ENCODE assay signal across 1 cellular context in genomic region chr9:122051401-122052346, GRCh38.
A peak's percentile ranks its signal among the peaks of the same experiment; 100 is the strongest.
TF ChIP-seq lines count a peak whose summit lies in the region.

No MANE protein-coding gene starts in this region.

TF ChIP-seq in K562, 482 proteins besides CTCF, POLR2A, EP300 and RAD21 (continued from another document and continues in another):
- TF ChIP-seq NKRF (IDR thresholded peaks at IDR 0.05; ENCODE audit: borderline replicate concordance) (no peak), HEY1 (CRISPR knock-in tag; IDR thresholded peaks at IDR 0.05; ENCODE audit: borderline replicate concordance) (no peak), HDAC3 (IDR thresholded peaks at IDR 0.05; ENCODE audit: borderline replicate concordance, partially characterized antibody) (peak; percentile 85), PHF20 (IDR thresholded peaks at IDR 0.05; ENCODE audit: partially characterized antibody) (no peak), ZNF212 (CRISPR knock-in tag; IDR thresholded peaks at IDR 0.05) (peak; percentile 99), ZFP91 (CRISPR knock-in tag; IDR thresholded peaks at IDR 0.05) (0 out of 2 replicates have a peak, but pooled peaks have one; percentile 21), NONO (IDR thresholded peaks at IDR 0.05; ENCODE audit: low read depth in 2 of 2, low read length in 1 of 2) (no peak), MGA (IDR thresholded peaks at IDR 0.05) (no peak), SRSF9 (IDR thresholded peaks at IDR 0.05; ENCODE audit: borderline replicate concordance, low read depth, low read length) (no peak), DACH1 (IDR thresholded peaks at IDR 0.05; ENCODE audit: partially characterized antibody) (no peak), TEAD2 (tag; IDR thresholded peaks at IDR 0.05) (no peak), NCOA4 (IDR thresholded peaks at IDR 0.05; ENCODE audit: partially characterized antibody) (no peak), TAF15 (IDR thresholded peaks at IDR 0.05; ENCODE audit: low read depth, low read length) (no peak), ETV6 (IDR thresholded peaks at IDR 0.05; ENCODE audit: borderline replicate concordance in 1 of 2, low read depth in 2 of 2, low read length in 1 of 2) (no peak), ETV6 (CRISPR knock-in tag; IDR thresholded peaks at IDR 0.05; ENCODE audit: borderline replicate concordance) (no peak), NFE2 (IDR thresholded peaks at IDR 0.05; ENCODE audit: low read depth) (peak; percentile 15; the same call in 1 of the 2 replicates), TFAP4 (CRISPR knock-in tag; IDR thresholded peaks at IDR 0.05; ENCODE audit: borderline replicate concordance) (peak; percentile 49; the same call in 1 of the 2 replicates), TCFL5 (CRISPR knock-in tag; conservative IDR thresholded peaks at IDR 0.05) (no peak), ATF3 (IDR thresholded peaks at IDR 0.05) (no peak), ATF3 (CRISPR knock-in tag; conservative IDR thresholded peaks at IDR 0.05) (peak; percentile 33; the same call in 1 of the 2 replicates), RFX5 (IDR thresholded peaks at IDR 0.05; ENCODE audit: low read depth, low read length) (no peak), ZKSCAN8 (CRISPR knock-in tag; IDR thresholded peaks at IDR 0.05) (0 out of 2 replicates have a peak, but pooled peaks have one; percentile 55), SPI1 (IDR thresholded peaks at IDR 0.05; ENCODE audit: borderline replicate concordance, low read depth, low read length) (no peak), TBP (optimal IDR thresholded peaks at IDR 0.05; ENCODE audit: low read depth, low read length) (no peak), SIX5 (IDR thresholded peaks at IDR 0.05; ENCODE audit: borderline replicate concordance in 1 of 2, insufficient read depth in 1 of 2, low read depth in 1 of 2, low read length in 2 of 2) (no peak), C11orf30 (IDR thresholded peaks at IDR 0.05; ENCODE audit: low read depth) (no peak), EP400 (IDR thresholded peaks at IDR 0.05) (no peak), GATA2 (CRISPR knock-in tag; IDR thresholded peaks at IDR 0.05) (peak; percentile 80; the same call in 1 of the 2 replicates), FUS (optimal IDR thresholded peaks at IDR 0.05; ENCODE audit: low read depth, low read length) (no peak), RBM34 (IDR thresholded peaks at IDR 0.05; ENCODE audit: borderline replicate concordance, insufficient read depth, low read length) (no peak), ZNF121 (CRISPR knock-in tag; conservative IDR thresholded peaks at IDR 0.05) (0 out of 2 replicates have a peak, but pooled peaks have one; percentile 5), MYNN (IDR thresholded peaks at IDR 0.05) (0 out of 2 replicates have a peak, but pooled peaks have one; percentile 26), MYNN (CRISPR knock-in tag; IDR thresholded peaks at IDR 0.05) (no peak), ZKSCAN1 (IDR thresholded peaks at IDR 0.05; ENCODE audit: low read depth, low read length) (no peak), NRF1 (conservative IDR thresholded peaks at IDR 0.05 in 1 of 2, IDR thresholded peaks at IDR 0.05 in 1 of 2) (no peak), TSC22D4 (tag; IDR thresholded peaks at IDR 0.05) (no peak), ZNF79 (CRISPR knock-in tag; IDR thresholded peaks at IDR 0.05; ENCODE audit: low read depth) (no peak), STAT5A (IDR thresholded peaks at IDR 0.05; ENCODE audit: borderline replicate concordance, low read length) (peak; percentile 74), ARNT (IDR thresholded peaks at IDR 0.05) (0 out of 4 replicates have a peak, but pooled peaks of 1 of the 2 experiments have one; percentile 42), ZBTB34 (CRISPR knock-in tag; IDR thresholded peaks at IDR 0.05) (no peak), IFI16 (CRISPR knock-in tag; IDR thresholded peaks at IDR 0.05) (no peak), TEAD1 (CRISPR knock-in tag; IDR thresholded peaks at IDR 0.05) (peak in 1 of 2 experiments; percentile 17; a peak in 1 of 4 replicates), KLF1 (tag; IDR thresholded peaks at IDR 0.05) (no peak), TOE1 (IDR thresholded peaks at IDR 0.05; ENCODE audit: borderline replicate concordance) (peak; percentile 42; the same call in 1 of the 2 replicates), TOE1 (CRISPR knock-in tag; IDR thresholded peaks at IDR 0.05; ENCODE audit: borderline replicate concordance, low read depth) (no peak), UBTF (IDR thresholded peaks at IDR 0.05; ENCODE audit: borderline replicate concordance in 1 of 2, low read depth in 2 of 2, low read length in 2 of 2) (no peak)
